ENCODE assay signal across 8 cellular contexts in the genomic region with DNA sequence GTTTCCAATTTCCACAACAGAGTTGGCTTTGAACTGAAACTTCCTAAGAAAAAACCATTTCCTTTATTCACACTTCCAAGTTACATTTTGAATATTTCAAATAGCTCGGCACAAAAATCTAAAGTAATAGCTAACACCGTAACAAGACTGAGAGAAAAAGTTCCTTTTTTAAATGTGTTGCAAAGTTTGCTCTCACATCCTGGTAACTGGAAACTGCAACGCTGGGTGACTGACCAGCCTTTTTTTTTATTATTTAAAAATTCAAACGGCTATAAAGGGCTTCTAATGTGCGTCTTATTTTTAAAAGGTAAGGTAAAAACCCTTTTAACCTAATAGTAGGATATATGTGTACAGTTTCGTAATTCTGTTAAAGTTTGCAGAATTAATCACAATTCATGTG. TPM values are rescaled to one million over a fixed set of nuclear protein-coding genes. Genes with fewer than 3 reads are reported as not detected.
DNase-seq lines count a peak whose midpoint lies in the region; ATAC-seq and TF ChIP-seq lines count a peak whose summit lies in the region.

No MANE protein-coding gene starts in this region.

- H3K9me3 ChIP-seq in BLaER1: no peaks in the 10 kb centered on the region

- H3K27ac Mint-ChIP-seq in naive thymus-derived CD8-positive, alpha-beta T cell: peak overlapping the region in 6 of 10 donors; percentile 5 to 84 (median 48)

- DNase-seq in LNCaP clone FGC (ENCODE audit: low read depth) (no peak), choroid plexus epithelial cell (ENCODE audit: low read depth) (peak; percentile 39), nucleus accumbens (lab: John Stamatoyannopoulos, UW) (no peak), DMS53 (lab: John Stamatoyannopoulos, UW) (no peak)
- no peak for DNase-seq in naive thymus-derived CD8-positive, alpha-beta T cell
- DNase-seq in stimulated activated CD4-positive, alpha-beta T cell treated with anti-CD3 and anti-CD28 coated beads, Interleukin-2, amount 100 ng/mL, for 48 hours: no peak

- H3K36me3 ChIP-seq in BLaER1: no peaks in the 10 kb centered on the region

- TF ChIP-seq CTCF in LNCaP clone FGC (IDR thresholded peaks at IDR 0.05; ENCODE audit: control insufficient read depth, extremely low read depth, insufficient read depth): no peak
- no peak for TF ChIP-seq CTCF in choroid plexus epithelial cell (conservative IDR thresholded peaks at IDR 0.05; ENCODE audit: low read depth, low read length)

- ATAC-seq in naive thymus-derived CD8-positive, alpha-beta T cell: no peak
- ATAC-seq in HG03045 (IDR thresholded peaks at IDR 0.05; ENCODE audit: unreplicated experiment): no peak

- POLR2A ChIA-PET in naive thymus-derived CD8-positive, alpha-beta T cell (lab: Charles Lee): interaction anchor here (0.7 to 4.4 kb wide), 6 partner anchors 10 to 186 kb away, joined by 3 to 49 read pairs (median 4); a partner anchor contains a TSS

- peaks cover 19 to 46% (median 42%) of the 10 kb centered on the region in 4 donors for H3K4me1 Mint-ChIP-seq in naive thymus-derived CD8-positive, alpha-beta T cell

- peak overlapping the region; percentile 9 to 98 (median 86) for H3K4me3 Mint-ChIP-seq in naive thymus-derived CD8-positive, alpha-beta T cell

- H3K9ac ChIP-seq in BLaER1: peak overlapping the region; percentile 91; the same call in 1 of the 2 replicates

- H3K27me3 Mint-ChIP-seq in naive thymus-derived CD8-positive, alpha-beta T cell: no peaks in the 10 kb centered on the region

- H3K36me3 Mint-ChIP-seq in naive thymus-derived CD8-positive, alpha-beta T cell: no peaks in the 10 kb centered on the region

- H3K9me3 Mint-ChIP-seq in naive thymus-derived CD8-positive, alpha-beta T cell: no peaks in the 10 kb centered on the region

- no peak overlapping the region for H3K27ac ChIP-seq in BLaER1

- H4K20me1 ChIP-seq in BLaER1: peaks cover 71% of the 10 kb centered on the region

- H3K4me3 ChIP-seq in BLaER1: peak overlapping the region; percentile 95
- H3K4me3 ChIP-seq in LNCaP clone FGC (ENCODE audit: low read depth, low read length): peak overlapping the region; percentile 69
- peak overlapping the region; percentile 88 for H3K4me3 ChIP-seq in choroid plexus epithelial cell (ENCODE audit: low read depth, low read length)

- H3K4me1 ChIP-seq in BLaER1: peaks cover 51% of the 10 kb centered on the region

- peak overlapping the region; percentile 86 for H3K4me2 ChIP-seq in BLaER1

- H3K27me3 ChIP-seq in BLaER1: peaks cover 21% of the 10 kb centered on the region

RNA-seq across cellular contexts. Expression of a gene that starts 1.7 kb away (rescaled TPM):
- total RNA-seq in naive thymus-derived CD8-positive, alpha-beta T cell: 10 to 100 TPM; 16.3 to 20.2 TPM
- polyA plus RNA-seq in naive thymus-derived CD8-positive, alpha-beta T cell: 10 to 100 TPM in 2 of 3 donors, 1 to 10 TPM in 1; 8.0 to 13.1 (median 11.5) TPM
